Comparison of ENCODE assay signal across 1 cellular context in genomic region chr20:815914-816606, GRCh38.
A peak's percentile ranks its signal among the peaks of the same experiment; 100 is the strongest.
TF ChIP-seq lines count a peak whose summit lies in the region.

No MANE protein-coding gene starts in this region.

TF ChIP-seq in K562, 482 proteins besides CTCF, POLR2A, EP300 and RAD21 (continued from another document and continues in another):
- TF ChIP-seq MGA (IDR thresholded peaks at IDR 0.05) (no peak), ZNF232 (CRISPR knock-in tag; IDR thresholded peaks at IDR 0.05) (no peak), ZEB2 (IDR thresholded peaks at IDR 0.05) (no peak), BCLAF1 (IDR thresholded peaks at IDR 0.05; ENCODE audit: borderline replicate concordance in 1 of 2, control insufficient read depth in 1 of 2, low read depth in 2 of 2, low read length in 1 of 2) (no peak), CXXC5 (CRISPR knock-in tag; IDR thresholded peaks at IDR 0.05) (no peak), FOXM1 (IDR thresholded peaks at IDR 0.05; ENCODE audit: low read depth) (0 out of 2 replicates have a peak, but pooled peaks have one; percentile 48), FOXM1 (CRISPR knock-in tag; IDR thresholded peaks at IDR 0.05; ENCODE audit: low read depth) (no peak), NUFIP1 (IDR thresholded peaks at IDR 0.05; ENCODE audit: partially characterized antibody) (no peak), CBX8 (IDR thresholded peaks at IDR 0.05; ENCODE audit: borderline replicate concordance, extremely low read depth, low read depth, low read length, poor library complexity, severe bottlenecking) (no peak), NR2C1 (IDR thresholded peaks at IDR 0.05) (no peak), NR2C1 (tag; IDR thresholded peaks at IDR 0.05) (no peak), ZBTB43 (CRISPR knock-in tag; IDR thresholded peaks at IDR 0.05) (no peak), YY1 (IDR thresholded peaks at IDR 0.05; ENCODE audit: borderline replicate concordance in 1 of 3, control insufficient read depth in 1 of 3, extremely low read depth in 1 of 3, insufficient read depth in 3 of 3, insufficient read length in 1 of 3, insufficient replicate concordance in 2 of 3, low read depth in 1 of 3, low read length in 2 of 3) (no peak), HOMEZ (CRISPR knock-in tag; IDR thresholded peaks at IDR 0.05) (no peak), HCFC1 (IDR thresholded peaks at IDR 0.05; ENCODE audit: low read depth, low read length) (no peak), THRA (IDR thresholded peaks at IDR 0.05) (no peak), SMC3 (conservative IDR thresholded peaks at IDR 0.05; ENCODE audit: insufficient read depth, low read depth, low read length) (peak; percentile 97), NFIX (CRISPR knock-in tag; IDR thresholded peaks at IDR 0.05; ENCODE audit: low read depth) (no peak), PHB (CRISPR knock-in tag; IDR thresholded peaks at IDR 0.05) (no peak), ZNF224 (CRISPR knock-in tag; IDR thresholded peaks at IDR 0.05) (no peak), ARID2 (IDR thresholded peaks at IDR 0.05) (peak; percentile 82), MLLT1 (IDR thresholded peaks at IDR 0.05) (0 out of 4 replicates have a peak, but pooled peaks of 1 of the 2 experiments have one; percentile 35), KAT7 (CRISPR knock-in tag; IDR thresholded peaks at IDR 0.05; ENCODE audit: borderline replicate concordance) (no peak), SAFB (IDR thresholded peaks at IDR 0.05; ENCODE audit: borderline replicate concordance, low read depth, low read length) (no peak), OTX1 (CRISPR knock-in tag; IDR thresholded peaks at IDR 0.05) (no peak), NFYB (IDR thresholded peaks at IDR 0.05; ENCODE audit: extremely low read depth, insufficient read length) (no peak), ETV1 (tag; conservative IDR thresholded peaks at IDR 0.05; ENCODE audit: low read depth) (no peak), NELFE (IDR thresholded peaks at IDR 0.05; ENCODE audit: insufficient read depth, insufficient read length) (no peak), RFX7 (CRISPR knock-in tag; IDR thresholded peaks at IDR 0.05) (no peak), USF2 (CRISPR knock-in tag; IDR thresholded peaks at IDR 0.05) (no peak), REST (CRISPR knock-in tag; IDR thresholded peaks at IDR 0.05; ENCODE audit: low read depth) (no peak)
